ENCODE assay signal across 29 cellular contexts in genomic region chr2:160596431-160596830, GRCh38.
"Had no signal": no experiment of that assay in that cellular context is flagged by ENCODE, and none has a peak within 500 bp of the region (broad histone marks: within the 10 kb centered on the region; RNA-seq: fewer than 3 reads in every experiment).

No MANE protein-coding gene starts in this region.

- DNase-seq: cortex of kidney; effector memory CD8-positive, alpha-beta T cell; erythroblast; esophagus squamous epithelium; foreskin keratinocyte; glutamatergic neuron; heart right ventricle; hippocampal formation; left cardiac atrium; left lung; mesenchymal stem cell; mucosa of descending colon; naive B cell; pancreas; stimulated activated CD4-positive, alpha-beta T cell treated with anti-CD3 and anti-CD28 coated beads, Interleukin-2, amount 100 ng/mL, for 24 hours; stimulated activated CD4-positive, alpha-beta T cell treated with anti-CD3 and anti-CD28 coated beads, Interleukin-4, amount 100 ng/mL, for 24 hours; stimulated activated naive CD4-positive, alpha-beta T cell treated with Interleukin-2 at 50 U/mL for 16 hours; stomach; tibial artery had no signal

- H3K4me3 ChIP-seq: esophagus squamous epithelium, heart right ventricle, left lung, mucosa of descending colon, pancreas, stomach, tibial artery had no signal

- H3K9me3 Mint-ChIP-seq: effector memory CD8-positive, alpha-beta T cell; natural killer cell treated with Interleukin-12 subunit alpha and Interleukin-12 subunit beta and Interleukin-15 and Interleukin-18, amount 100 ng/mL, for 72 hours; stimulated activated effector memory CD8-positive, alpha-beta T cell treated with anti-CD3 and anti-CD28 coated beads, Interleukin-12 subunit alpha, Interleukin-12 subunit beta, amount 100 ng/mL, for 72 hours; type B pancreatic cell had no signal

- ATAC-seq: effector memory CD8-positive, alpha-beta T cell; foreskin keratinocyte; heart right ventricle; left cardiac atrium; left lung; mucosa of descending colon; natural killer cell treated with Interleukin-12 subunit alpha and Interleukin-12 subunit beta and Interleukin-15 and Interleukin-18, amount 100 ng/mL, for 72 hours; pancreas; sciatic nerve; stimulated activated effector memory CD8-positive, alpha-beta T cell treated with anti-CD3 and anti-CD28 coated beads, Interleukin-12 subunit alpha, Interleukin-12 subunit beta, amount 100 ng/mL, for 72 hours had no signal

- H3K27me3 Mint-ChIP-seq: progenitor cell of endocrine pancreas, type B pancreatic cell had no signal

- H3K4me1 Mint-ChIP-seq: neural crest cell had no signal

- H3K27me3 ChIP-seq: esophagus squamous epithelium, foreskin keratinocyte, heart right ventricle, left lung, neutrophil, pancreas, stomach, tibial artery had no signal

- FAIRE-seq: endometrium, islet of Langerhans, pancreas had no signal

- H3K27ac ChIP-seq: esophagus squamous epithelium, foreskin keratinocyte, heart right ventricle, left lung, neutrophil, pancreas, stomach, tibial artery had no signal

- H3K36me3 Mint-ChIP-seq: naive B cell had no signal

- H3K9me3 ChIP-seq: esophagus squamous epithelium, left lung, mucosa of descending colon, neutrophil, pancreas, stomach, tibial artery had no signal

- H3K4me1 ChIP-seq: foreskin keratinocyte, heart right ventricle, left lung, pancreas, stomach, tibial artery had no signal

- H3K36me3 ChIP-seq: esophagus squamous epithelium, heart right ventricle, left lung, neutrophil, pancreas, stomach, tibial artery had no signal

- H3K27ac Mint-ChIP-seq: effector memory CD8-positive, alpha-beta T cell; mesothelial cell of epicardium; naive B cell; natural killer cell treated with Interleukin-12 subunit alpha and Interleukin-12 subunit beta and Interleukin-15 and Interleukin-18, amount 100 ng/mL, for 72 hours; progenitor cell of endocrine pancreas; stimulated activated effector memory CD8-positive, alpha-beta T cell treated with anti-CD3 and anti-CD28 coated beads, Interleukin-12 subunit alpha, Interleukin-12 subunit beta, amount 100 ng/mL, for 72 hours; type B pancreatic cell had no signal

- H3K4me3 Mint-ChIP-seq: effector memory CD8-positive, alpha-beta T cell; mesothelial cell of epicardium; naive B cell; natural killer cell treated with Interleukin-12 subunit alpha and Interleukin-12 subunit beta and Interleukin-15 and Interleukin-18, amount 100 ng/mL, for 72 hours; neural crest cell; stimulated activated effector memory CD8-positive, alpha-beta T cell treated with anti-CD3 and anti-CD28 coated beads, Interleukin-12 subunit alpha, Interleukin-12 subunit beta, amount 100 ng/mL, for 72 hours; type B pancreatic cell had no signal
